Comparison of ENCODE assay signal across 8 cellular contexts in genomic region chr17:1629647-1630310, GRCh38. TPM values are rescaled to one million over a fixed set of nuclear protein-coding genes. Genes with fewer than 3 reads are reported as not detected.
DNase-seq lines count a peak whose midpoint lies in the region; ATAC-seq, FAIRE-seq and TF ChIP-seq lines count a peak whose summit lies in the region.

No MANE protein-coding gene starts in this region.

- peak; percentile 50 for TF ChIP-seq CTCF in progenitor cell of endocrine pancreas (IDR thresholded peaks at IDR 0.05; ENCODE audit: unreplicated experiment)

- H3K9me3 Mint-ChIP-seq in progenitor cell of endocrine pancreas (ENCODE audit: low read depth) = no peaks in the 10 kb centered on the region

- no peaks in the 10 kb centered on the region for H3K36me3 Mint-ChIP-seq in progenitor cell of endocrine pancreas (ENCODE audit: insufficient read depth)

- H3K27ac Mint-ChIP-seq in progenitor cell of endocrine pancreas = peak overlapping the region; percentile 88

- no peak for ATAC-seq in HG03378 (IDR thresholded peaks at IDR 0.05; ENCODE audit: unreplicated experiment)

- peaks cover 34% of the 10 kb centered on the region for H3K27me3 Mint-ChIP-seq in progenitor cell of endocrine pancreas

- FAIRE-seq in RCC 7860 (lab: Jason Lieb, UNC) = no peak
- FAIRE-seq in urothelium cell line (lab: Jason Lieb, UNC) = no peak

- peak; percentile 53 for DNase-seq in SIG-M5 treated with dmso at 0.1 percent for 504 hours (lab: John Stamatoyannopoulos, UW; ENCODE audit: unreplicated experiment)
- DNase-seq in SIG-M5 (lab: John Stamatoyannopoulos, UW) = no peak
- DNase-seq in RCC 7860 (ENCODE audit: low spot score) = peak; percentile 7
- DNase-seq in activated gamma-delta T cell (lab: John Stamatoyannopoulos, UW) = peak; percentile 32
- peak in 36 of 42 donors; percentile 28 to 77 (median 58) for DNase-seq in head of caudate nucleus
- no peak for DNase-seq in progenitor cell of endocrine pancreas (ENCODE audit: low spot score, unreplicated experiment)
- peak; percentile 50 for DNase-seq in urothelium cell line (ENCODE audit: low spot score)

- peak overlapping the region; percentile 73 for H3K4me3 Mint-ChIP-seq in progenitor cell of endocrine pancreas (ENCODE audit: low read depth)

- peaks cover 14% of the 10 kb centered on the region for H3K4me1 Mint-ChIP-seq in progenitor cell of endocrine pancreas (ENCODE audit: low read depth)

- intact Hi-C loops in head of caudate nucleus (cut with DNase I) = loop anchor here (5.0 kb wide), 1 partner anchor 52 kb away; no protein-coding TSS in a partner anchor

RNA-seq across cellular contexts. Expression of gene SLC43A2, which starts 1.1 kb away (rescaled TPM):
- 21.1 and 21.9 TPM in 2 replicates for total RNA-seq in progenitor cell of endocrine pancreas

RNA-seq across cellular contexts. Expression of gene SCARF1, which starts 15.8 kb away (rescaled TPM):
- 0.43 and 0.69 TPM in 2 replicates for total RNA-seq in progenitor cell of endocrine pancreas

RNA-seq across cellular contexts. Expression of gene RILP, which starts 19.9 kb away (rescaled TPM):
- total RNA-seq in progenitor cell of endocrine pancreas = 1.2 and 1.5 TPM in 2 replicates

RNA-seq across cellular contexts. Expression of gene PRPF8, which starts 54.9 kb away (rescaled TPM):
- total RNA-seq in progenitor cell of endocrine pancreas = 367 and 378 TPM in 2 replicates

Comparison
In these comparisons a context has a peak if more than half of its experiments do, and no peak if none do; other contexts are left out.
1. DNase-seq: peak in SIG-M5 treated with dmso at 0.1 percent for 504 hours (single experiment), RCC 7860 (single experiment), activated gamma-delta T cell (single experiment), head of caudate nucleus (36 of 42) and urothelium cell line (single experiment); none in SIG-M5 (single experiment) and progenitor cell of endocrine pancreas (single experiment).